1 cellular context compared by ENCODE assay signal in the genomic region with DNA sequence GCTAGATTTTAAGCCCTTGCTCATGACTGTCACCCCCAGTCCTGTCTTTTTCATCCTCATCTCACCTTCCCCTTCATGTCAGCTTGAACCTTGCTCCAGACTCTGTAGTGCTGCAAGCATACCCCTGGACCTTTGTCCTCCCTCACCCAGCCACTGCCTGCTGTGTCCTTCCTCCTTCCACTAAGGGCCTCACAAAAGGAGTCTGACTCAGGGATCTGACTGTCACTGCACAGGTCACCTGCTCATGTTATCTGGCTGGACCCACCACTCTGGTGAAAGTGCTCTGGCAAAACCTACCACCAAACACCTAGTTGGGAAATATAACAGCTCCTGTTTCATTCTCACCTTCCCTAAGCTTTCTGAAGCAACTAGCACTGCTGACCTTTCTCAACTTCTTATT.
TF ChIP-seq lines count a peak whose summit lies in the region.

No MANE protein-coding gene starts in this region.

TF ChIP-seq in HepG2, 621 proteins besides CTCF, POLR2A, EP300 and RAD21 (continued from another document):
- TF ChIP-seq ERF (CRISPR knock-in tag; IDR thresholded peaks at IDR 0.05) (0 out of 2 replicates have a peak, but pooled peaks have one; percentile 11), HCFC1 (IDR thresholded peaks at IDR 0.05; ENCODE audit: low read depth, low read length) (no peak), ZNF263 (CRISPR knock-in tag; IDR thresholded peaks at IDR 0.05) (peak; percentile 76; the same call in 1 of the 2 replicates), MAFK (conservative IDR thresholded peaks at IDR 0.05 in 1 of 2, IDR thresholded peaks at IDR 0.05 in 1 of 2; ENCODE audit: low read length in 2 of 2) (peak in 1 of 2 experiments; percentile 32; a peak in 1 of 4 replicates), NCOA2 (CRISPR knock-in tag; IDR thresholded peaks at IDR 0.05) (no peak), ESRRA (CRISPR knock-in tag; IDR thresholded peaks at IDR 0.05; ENCODE audit: low read depth) (peak; percentile 78; the same call in 1 of the 2 replicates), ZNF124 (CRISPR knock-in tag; IDR thresholded peaks at IDR 0.05) (no peak), ZNF644 (CRISPR knock-in tag; IDR thresholded peaks at IDR 0.05; ENCODE audit: low read depth) (peak; percentile 36; the same call in 1 of the 2 replicates), ZFP90 (CRISPR knock-in tag; IDR thresholded peaks at IDR 0.05; ENCODE audit: borderline replicate concordance) (no peak), RELA (CRISPR knock-in tag; IDR thresholded peaks at IDR 0.05) (0 out of 2 replicates have a peak, but pooled peaks have one; percentile 38), ZNF550 (CRISPR knock-in tag; IDR thresholded peaks at IDR 0.05; ENCODE audit: borderline replicate concordance) (0 out of 2 replicates have a peak, but pooled peaks have one; percentile 4), REXO4 (CRISPR knock-in tag; IDR thresholded peaks at IDR 0.05; ENCODE audit: borderline replicate concordance) (no peak), TEAD3 (CRISPR knock-in tag; optimal IDR thresholded peaks at IDR 0.05; ENCODE audit: borderline replicate concordance) (peak; percentile 64), ELF3 (CRISPR knock-in tag; IDR thresholded peaks at IDR 0.05) (peak; percentile 44; the same call in 1 of the 2 replicates), ZFX (CRISPR knock-in tag; IDR thresholded peaks at IDR 0.05; ENCODE audit: low read depth) (0 out of 2 replicates have a peak, but pooled peaks have one; percentile 23), FOSL2 (CRISPR knock-in tag; IDR thresholded peaks at IDR 0.05) (peak; percentile 45; the same call in 1 of the 2 replicates), PPARG (CRISPR knock-in tag; conservative IDR thresholded peaks at IDR 0.05) (peak; percentile 69), ZNF572 (CRISPR knock-in tag; IDR thresholded peaks at IDR 0.05) (peak; percentile 90; the same call in 1 of the 2 replicates), MIER2 (CRISPR knock-in tag; IDR thresholded peaks at IDR 0.05) (0 out of 2 replicates have a peak, but pooled peaks have one; percentile 28), ZMYM3 (CRISPR knock-in tag; IDR thresholded peaks at IDR 0.05) (peak; percentile 86), MED1 (CRISPR knock-in tag; IDR thresholded peaks at IDR 0.05) (peak; percentile 45; the same call in 1 of the 2 replicates), JUN (CRISPR knock-in tag; IDR thresholded peaks at IDR 0.05) (no peak), TBX2 (CRISPR knock-in tag; IDR thresholded peaks at IDR 0.05; ENCODE audit: borderline replicate concordance) (peak; percentile 65; the same call in 1 of the 2 replicates), KDM6A (CRISPR knock-in tag; IDR thresholded peaks at IDR 0.05; ENCODE audit: low read depth) (0 out of 2 replicates have a peak, but pooled peaks have one; percentile 19), ZSCAN25 (CRISPR knock-in tag; IDR thresholded peaks at IDR 0.05) (peak; percentile 33; the same call in 1 of the 2 replicates)
- TF ChIP-seq, protein P1, sequence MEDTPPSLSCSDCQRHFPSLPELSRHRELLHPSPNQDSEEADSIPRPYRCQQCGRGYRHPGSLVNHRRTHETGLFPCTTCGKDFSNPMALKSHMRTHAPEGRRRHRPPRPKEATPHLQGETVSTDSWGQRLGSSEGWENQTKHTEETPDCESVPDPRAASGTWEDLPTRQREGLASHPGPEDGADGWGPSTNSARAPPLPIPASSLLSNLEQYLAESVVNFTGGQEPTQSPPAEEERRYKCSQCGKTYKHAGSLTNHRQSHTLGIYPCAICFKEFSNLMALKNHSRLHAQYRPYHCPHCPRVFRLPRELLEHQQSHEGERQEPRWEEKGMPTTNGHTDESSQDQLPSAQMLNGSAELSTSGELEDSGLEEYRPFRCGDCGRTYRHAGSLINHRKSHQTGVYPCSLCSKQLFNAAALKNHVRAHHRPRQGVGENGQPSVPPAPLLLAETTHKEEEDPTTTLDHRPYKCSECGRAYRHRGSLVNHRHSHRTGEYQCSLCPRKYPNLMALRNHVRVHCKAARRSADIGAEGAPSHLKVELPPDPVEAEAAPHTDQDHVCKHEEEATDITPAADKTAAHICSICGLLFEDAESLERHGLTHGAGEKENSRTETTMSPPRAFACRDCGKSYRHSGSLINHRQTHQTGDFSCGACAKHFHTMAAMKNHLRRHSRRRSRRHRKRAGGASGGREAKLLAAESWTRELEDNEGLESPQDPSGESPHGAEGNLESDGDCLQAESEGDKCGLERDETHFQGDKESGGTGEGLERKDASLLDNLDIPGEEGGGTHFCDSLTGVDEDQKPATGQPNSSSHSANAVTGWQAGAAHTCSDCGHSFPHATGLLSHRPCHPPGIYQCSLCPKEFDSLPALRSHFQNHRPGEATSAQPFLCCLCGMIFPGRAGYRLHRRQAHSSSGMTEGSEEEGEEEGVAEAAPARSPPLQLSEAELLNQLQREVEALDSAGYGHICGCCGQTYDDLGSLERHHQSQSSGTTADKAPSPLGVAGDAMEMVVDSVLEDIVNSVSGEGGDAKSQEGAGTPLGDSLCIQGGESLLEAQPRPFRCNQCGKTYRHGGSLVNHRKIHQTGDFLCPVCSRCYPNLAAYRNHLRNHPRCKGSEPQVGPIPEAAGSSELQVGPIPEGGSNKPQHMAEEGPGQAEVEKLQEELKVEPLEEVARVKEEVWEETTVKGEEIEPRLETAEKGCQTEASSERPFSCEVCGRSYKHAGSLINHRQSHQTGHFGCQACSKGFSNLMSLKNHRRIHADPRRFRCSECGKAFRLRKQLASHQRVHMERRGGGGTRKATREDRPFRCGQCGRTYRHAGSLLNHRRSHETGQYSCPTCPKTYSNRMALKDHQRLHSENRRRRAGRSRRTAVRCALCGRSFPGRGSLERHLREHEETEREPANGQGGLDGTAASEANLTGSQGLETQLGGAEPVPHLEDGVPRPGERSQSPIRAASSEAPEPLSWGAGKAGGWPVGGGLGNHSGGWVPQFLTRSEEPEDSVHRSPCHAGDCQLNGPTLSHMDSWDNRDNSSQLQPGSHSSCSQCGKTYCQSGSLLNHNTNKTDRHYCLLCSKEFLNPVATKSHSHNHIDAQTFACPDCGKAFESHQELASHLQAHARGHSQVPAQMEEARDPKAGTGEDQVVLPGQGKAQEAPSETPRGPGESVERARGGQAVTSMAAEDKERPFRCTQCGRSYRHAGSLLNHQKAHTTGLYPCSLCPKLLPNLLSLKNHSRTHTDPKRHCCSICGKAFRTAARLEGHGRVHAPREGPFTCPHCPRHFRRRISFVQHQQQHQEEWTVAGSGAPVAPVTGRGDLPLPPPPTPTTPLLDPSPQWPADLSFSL (CRISPR knock-in tag; IDR thresholded peaks at IDR 0.05), result 0 out of 2 replicates have a peak, but pooled peaks have one; percentile 17
- TF ChIP-seq, protein P2, sequence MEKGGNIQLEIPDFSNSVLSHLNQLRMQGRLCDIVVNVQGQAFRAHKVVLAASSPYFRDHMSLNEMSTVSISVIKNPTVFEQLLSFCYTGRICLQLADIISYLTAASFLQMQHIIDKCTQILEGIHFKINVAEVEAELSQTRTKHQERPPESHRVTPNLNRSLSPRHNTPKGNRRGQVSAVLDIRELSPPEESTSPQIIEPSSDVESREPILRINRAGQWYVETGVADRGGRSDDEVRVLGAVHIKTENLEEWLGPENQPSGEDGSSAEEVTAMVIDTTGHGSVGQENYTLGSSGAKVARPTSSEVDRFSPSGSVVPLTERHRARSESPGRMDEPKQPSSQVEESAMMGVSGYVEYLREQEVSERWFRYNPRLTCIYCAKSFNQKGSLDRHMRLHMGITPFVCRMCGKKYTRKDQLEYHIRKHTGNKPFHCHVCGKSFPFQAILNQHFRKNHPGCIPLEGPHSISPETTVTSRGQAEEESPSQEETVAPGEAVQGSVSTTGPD (CRISPR knock-in tag; IDR thresholded peaks at IDR 0.05), result peak; percentile 75; the same call in 1 of the 2 replicates
- TF ChIP-seq, protein P3, sequence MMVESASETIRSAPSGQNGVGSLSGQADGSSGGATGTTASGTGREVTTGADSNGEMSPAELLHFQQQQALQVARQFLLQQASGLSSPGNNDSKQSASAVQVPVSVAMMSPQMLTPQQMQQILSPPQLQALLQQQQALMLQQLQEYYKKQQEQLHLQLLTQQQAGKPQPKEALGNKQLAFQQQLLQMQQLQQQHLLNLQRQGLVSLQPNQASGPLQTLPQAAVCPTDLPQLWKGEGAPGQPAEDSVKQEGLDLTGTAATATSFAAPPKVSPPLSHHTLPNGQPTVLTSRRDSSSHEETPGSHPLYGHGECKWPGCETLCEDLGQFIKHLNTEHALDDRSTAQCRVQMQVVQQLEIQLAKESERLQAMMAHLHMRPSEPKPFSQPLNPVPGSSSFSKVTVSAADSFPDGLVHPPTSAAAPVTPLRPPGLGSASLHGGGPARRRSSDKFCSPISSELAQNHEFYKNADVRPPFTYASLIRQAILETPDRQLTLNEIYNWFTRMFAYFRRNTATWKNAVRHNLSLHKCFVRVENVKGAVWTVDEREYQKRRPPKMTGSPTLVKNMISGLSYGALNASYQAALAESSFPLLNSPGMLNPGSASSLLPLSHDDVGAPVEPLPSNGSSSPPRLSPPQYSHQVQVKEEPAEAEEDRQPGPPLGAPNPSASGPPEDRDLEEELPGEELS (CRISPR knock-in tag; IDR thresholded peaks at IDR 0.05), result peak; percentile 37; the same call in 1 of the 2 replicates
- TF ChIP-seq, protein P4, sequence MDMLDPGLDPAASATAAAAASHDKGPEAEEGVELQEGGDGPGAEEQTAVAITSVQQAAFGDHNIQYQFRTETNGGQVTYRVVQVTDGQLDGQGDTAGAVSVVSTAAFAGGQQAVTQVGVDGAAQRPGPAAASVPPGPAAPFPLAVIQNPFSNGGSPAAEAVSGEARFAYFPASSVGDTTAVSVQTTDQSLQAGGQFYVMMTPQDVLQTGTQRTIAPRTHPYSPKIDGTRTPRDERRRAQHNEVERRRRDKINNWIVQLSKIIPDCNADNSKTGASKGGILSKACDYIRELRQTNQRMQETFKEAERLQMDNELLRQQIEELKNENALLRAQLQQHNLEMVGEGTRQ (IDR thresholded peaks at IDR 0.05; ENCODE audit: low read depth, low read length), result no peak
- TF ChIP-seq, protein P4 (CRISPR knock-in tag; IDR thresholded peaks at IDR 0.05; ENCODE audit: borderline replicate concordance), result no peak
- TF ChIP-seq, protein P5, sequence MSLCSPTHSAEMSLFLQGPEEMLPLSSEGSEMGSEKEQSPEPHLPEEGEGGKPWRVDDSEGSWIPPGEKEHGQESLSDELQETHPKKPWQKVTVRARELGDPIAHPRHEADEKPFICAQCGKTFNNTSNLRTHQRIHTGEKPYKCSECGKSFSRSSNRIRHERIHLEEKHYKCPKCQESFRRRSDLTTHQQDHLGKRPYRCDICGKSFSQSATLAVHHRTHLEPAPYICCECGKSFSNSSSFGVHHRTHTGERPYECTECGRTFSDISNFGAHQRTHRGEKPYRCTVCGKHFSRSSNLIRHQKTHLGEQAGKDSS (CRISPR knock-in tag; IDR thresholded peaks at IDR 0.05; ENCODE audit: borderline replicate concordance, low read depth), result peak; percentile 71; the same call in 1 of the 2 replicates
- TF ChIP-seq, protein P6, sequence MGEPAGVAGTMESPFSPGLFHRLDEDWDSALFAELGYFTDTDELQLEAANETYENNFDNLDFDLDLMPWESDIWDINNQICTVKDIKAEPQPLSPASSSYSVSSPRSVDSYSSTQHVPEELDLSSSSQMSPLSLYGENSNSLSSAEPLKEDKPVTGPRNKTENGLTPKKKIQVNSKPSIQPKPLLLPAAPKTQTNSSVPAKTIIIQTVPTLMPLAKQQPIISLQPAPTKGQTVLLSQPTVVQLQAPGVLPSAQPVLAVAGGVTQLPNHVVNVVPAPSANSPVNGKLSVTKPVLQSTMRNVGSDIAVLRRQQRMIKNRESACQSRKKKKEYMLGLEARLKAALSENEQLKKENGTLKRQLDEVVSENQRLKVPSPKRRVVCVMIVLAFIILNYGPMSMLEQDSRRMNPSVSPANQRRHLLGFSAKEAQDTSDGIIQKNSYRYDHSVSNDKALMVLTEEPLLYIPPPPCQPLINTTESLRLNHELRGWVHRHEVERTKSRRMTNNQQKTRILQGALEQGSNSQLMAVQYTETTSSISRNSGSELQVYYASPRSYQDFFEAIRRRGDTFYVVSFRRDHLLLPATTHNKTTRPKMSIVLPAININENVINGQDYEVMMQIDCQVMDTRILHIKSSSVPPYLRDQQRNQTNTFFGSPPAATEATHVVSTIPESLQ (CRISPR knock-in tag; conservative IDR thresholded peaks at IDR 0.05), result 0 out of 2 replicates have a peak, but pooled peaks have one; percentile 47
- TF ChIP-seq, protein P7, sequence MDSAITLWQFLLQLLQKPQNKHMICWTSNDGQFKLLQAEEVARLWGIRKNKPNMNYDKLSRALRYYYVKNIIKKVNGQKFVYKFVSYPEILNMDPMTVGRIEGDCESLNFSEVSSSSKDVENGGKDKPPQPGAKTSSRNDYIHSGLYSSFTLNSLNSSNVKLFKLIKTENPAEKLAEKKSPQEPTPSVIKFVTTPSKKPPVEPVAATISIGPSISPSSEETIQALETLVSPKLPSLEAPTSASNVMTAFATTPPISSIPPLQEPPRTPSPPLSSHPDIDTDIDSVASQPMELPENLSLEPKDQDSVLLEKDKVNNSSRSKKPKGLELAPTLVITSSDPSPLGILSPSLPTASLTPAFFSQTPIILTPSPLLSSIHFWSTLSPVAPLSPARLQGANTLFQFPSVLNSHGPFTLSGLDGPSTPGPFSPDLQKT (CRISPR knock-in tag; IDR thresholded peaks at IDR 0.05; ENCODE audit: borderline replicate concordance), result no peak
- TF ChIP-seq, protein P8, sequence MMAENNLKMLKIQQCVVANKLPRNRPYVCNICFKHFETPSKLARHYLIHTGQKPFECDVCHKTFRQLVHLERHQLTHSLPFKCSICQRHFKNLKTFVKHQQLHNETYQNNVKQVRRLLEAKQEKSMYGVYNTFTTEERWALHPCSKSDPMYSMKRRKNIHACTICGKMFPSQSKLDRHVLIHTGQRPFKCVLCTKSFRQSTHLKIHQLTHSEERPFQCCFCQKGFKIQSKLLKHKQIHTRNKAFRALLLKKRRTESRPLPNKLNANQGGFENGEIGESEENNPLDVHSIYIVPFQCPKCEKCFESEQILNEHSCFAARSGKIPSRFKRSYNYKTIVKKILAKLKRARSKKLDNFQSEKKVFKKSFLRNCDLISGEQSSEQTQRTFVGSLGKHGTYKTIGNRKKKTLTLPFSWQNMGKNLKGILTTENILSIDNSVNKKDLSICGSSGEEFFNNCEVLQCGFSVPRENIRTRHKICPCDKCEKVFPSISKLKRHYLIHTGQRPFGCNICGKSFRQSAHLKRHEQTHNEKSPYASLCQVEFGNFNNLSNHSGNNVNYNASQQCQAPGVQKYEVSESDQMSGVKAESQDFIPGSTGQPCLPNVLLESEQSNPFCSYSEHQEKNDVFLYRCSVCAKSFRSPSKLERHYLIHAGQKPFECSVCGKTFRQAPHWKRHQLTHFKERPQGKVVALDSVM (CRISPR knock-in tag; IDR thresholded peaks at IDR 0.05), result peak; percentile 59; the same call in 1 of the 2 replicates
- TF ChIP-seq, protein P9, sequence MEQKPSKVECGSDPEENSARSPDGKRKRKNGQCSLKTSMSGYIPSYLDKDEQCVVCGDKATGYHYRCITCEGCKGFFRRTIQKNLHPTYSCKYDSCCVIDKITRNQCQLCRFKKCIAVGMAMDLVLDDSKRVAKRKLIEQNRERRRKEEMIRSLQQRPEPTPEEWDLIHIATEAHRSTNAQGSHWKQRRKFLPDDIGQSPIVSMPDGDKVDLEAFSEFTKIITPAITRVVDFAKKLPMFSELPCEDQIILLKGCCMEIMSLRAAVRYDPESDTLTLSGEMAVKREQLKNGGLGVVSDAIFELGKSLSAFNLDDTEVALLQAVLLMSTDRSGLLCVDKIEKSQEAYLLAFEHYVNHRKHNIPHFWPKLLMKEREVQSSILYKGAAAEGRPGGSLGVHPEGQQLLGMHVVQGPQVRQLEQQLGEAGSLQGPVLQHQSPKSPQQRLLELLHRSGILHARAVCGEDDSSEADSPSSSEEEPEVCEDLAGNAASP (CRISPR knock-in tag; IDR thresholded peaks at IDR 0.05; ENCODE audit: borderline replicate concordance), result 0 out of 2 replicates have a peak, but pooled peaks have one; percentile 19
